In the genomic region with DNA sequence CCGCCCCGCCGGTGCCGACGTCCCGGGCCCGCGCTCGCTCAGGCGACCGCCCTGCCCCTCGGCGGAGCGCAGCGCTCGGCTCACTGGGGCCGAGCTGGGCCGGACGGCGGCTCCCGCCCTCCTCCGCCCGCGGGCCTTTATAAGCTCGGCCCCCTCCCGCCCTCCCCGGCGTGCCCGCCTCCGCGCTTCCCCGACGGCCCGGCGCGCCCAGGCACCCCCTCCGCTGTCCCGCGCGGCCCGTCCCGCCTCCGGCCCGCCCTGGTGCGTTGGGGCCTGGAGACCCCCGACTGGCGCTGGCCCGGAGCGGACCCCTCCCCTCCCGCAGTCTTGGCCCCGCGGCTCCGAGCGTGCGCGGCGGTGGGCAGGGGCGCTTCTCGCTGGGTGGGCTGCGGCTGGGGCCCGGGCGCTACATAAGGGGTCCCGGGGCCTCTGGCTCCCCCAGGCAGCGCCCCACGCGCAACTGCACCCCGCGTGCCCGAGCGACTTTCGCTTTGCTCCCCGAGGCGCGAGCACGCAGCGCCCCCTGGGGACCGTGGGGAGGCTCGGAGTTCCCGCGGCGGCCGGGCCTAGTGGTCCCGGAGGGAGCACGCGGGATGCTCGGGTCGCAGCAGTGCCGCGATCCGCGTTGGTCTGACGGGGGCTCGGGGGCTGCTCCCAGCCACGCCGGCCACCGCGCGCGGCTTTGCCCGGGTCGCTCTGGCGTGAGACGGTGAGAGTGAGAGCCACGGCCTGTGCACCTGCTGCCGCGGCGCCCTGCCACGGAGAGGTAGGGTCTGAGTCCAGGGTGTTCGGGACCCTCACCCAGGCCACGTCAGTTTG, we compare ENCODE assay signal across 1 cellular context.
TF ChIP-seq lines count a peak whose summit lies in the region.

A gene with protein sequence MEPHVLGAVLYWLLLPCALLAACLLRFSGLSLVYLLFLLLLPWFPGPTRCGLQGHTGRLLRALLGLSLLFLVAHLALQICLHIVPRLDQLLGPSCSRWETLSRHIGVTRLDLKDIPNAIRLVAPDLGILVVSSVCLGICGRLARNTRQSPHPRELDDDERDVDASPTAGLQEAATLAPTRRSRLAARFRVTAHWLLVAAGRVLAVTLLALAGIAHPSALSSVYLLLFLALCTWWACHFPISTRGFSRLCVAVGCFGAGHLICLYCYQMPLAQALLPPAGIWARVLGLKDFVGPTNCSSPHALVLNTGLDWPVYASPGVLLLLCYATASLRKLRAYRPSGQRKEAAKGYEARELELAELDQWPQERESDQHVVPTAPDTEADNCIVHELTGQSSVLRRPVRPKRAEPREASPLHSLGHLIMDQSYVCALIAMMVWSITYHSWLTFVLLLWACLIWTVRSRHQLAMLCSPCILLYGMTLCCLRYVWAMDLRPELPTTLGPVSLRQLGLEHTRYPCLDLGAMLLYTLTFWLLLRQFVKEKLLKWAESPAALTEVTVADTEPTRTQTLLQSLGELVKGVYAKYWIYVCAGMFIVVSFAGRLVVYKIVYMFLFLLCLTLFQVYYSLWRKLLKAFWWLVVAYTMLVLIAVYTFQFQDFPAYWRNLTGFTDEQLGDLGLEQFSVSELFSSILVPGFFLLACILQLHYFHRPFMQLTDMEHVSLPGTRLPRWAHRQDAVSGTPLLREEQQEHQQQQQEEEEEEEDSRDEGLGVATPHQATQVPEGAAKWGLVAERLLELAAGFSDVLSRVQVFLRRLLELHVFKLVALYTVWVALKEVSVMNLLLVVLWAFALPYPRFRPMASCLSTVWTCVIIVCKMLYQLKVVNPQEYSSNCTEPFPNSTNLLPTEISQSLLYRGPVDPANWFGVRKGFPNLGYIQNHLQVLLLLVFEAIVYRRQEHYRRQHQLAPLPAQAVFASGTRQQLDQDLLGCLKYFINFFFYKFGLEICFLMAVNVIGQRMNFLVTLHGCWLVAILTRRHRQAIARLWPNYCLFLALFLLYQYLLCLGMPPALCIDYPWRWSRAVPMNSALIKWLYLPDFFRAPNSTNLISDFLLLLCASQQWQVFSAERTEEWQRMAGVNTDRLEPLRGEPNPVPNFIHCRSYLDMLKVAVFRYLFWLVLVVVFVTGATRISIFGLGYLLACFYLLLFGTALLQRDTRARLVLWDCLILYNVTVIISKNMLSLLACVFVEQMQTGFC (N-terminal part only) (minus strand): TSS at position 115 of the 819 bp plus-strand sequence. CDS start 256 bp downstream, outside the sequence.

TF ChIP-seq in K562, 482 proteins besides CTCF, POLR2A, EP300 and RAD21 (continued from another document and continues in another):
- TF ChIP-seq, protein P1, sequence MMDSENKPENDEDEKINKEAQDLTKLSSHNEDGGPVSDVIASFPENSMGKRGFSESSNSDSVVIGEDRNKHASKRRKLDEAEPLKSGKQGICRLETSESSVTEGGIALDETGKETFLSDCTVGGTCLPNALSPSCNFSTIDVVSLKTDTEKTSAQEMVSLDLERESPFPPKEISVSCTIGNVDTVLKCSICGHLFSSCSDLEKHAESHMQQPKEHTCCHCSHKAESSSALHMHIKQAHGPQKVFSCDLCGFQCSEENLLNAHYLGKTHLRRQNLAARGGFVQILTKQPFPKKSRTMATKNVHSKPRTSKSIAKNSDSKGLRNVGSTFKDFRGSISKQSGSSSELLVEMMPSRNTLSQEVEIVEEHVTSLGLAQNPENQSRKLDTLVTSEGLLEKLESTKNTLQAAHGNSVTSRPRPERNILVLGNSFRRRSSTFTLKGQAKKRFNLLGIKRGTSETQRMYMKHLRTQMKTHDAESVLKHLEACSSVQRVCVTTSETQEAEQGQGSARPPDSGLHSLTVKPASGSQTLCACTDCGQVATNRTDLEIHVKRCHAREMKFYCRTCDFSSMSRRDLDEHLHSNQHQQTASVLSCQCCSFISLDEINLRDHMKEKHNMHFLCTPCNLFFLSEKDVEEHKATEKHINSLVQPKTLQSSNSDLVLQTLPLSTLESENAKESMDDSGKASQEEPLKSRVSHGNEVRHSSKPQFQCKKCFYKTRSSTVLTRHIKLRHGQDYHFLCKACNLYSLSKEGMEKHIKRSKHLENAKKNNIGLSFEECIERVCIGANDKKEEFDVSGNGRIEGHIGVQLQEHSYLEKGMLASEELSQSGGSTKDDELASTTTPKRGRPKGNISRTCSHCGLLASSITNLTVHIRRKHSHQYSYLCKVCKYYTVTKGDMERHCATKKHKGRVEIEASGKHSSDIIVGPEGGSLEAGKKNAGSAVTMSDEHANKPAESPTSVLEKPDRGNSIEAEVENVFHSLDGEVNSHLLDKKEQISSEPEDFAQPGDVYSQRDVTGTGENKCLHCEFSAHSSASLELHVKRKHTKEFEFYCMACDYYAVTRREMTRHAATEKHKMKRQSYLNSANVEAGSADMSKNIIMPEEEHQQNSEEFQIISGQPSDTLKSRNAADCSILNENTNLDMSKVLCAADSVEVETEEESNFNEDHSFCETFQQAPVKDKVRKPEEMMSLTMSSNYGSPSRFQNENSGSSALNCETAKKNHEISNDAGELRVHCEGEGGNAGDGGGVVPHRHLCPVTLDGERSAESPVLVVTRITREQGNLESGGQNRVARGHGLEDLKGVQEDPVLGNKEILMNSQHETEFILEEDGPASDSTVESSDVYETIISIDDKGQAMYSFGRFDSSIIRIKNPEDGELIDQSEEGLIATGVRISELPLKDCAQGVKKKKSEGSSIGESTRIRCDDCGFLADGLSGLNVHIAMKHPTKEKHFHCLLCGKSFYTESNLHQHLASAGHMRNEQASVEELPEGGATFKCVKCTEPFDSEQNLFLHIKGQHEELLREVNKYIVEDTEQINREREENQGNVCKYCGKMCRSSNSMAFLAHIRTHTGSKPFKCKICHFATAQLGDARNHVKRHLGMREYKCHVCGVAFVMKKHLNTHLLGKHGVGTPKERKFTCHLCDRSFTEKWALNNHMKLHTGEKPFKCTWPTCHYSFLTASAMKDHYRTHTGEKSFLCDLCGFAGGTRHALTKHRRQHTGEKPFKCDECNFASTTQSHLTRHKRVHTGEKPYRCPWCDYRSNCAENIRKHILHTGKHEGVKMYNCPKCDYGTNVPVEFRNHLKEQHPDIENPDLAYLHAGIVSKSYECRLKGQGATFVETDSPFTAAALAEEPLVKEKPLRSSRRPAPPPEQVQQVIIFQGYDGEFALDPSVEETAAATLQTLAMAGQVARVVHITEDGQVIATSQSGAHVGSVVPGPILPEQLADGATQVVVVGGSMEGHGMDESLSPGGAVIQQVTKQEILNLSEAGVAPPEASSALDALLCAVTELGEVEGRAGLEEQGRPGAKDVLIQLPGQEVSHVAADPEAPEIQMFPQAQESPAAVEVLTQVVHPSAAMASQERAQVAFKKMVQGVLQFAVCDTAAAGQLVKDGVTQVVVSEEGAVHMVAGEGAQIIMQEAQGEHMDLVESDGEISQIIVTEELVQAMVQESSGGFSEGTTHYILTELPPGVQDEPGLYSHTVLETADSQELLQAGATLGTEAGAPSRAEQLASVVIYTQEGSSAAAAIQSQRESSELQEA (IDR thresholded peaks at IDR 0.05; ENCODE audit: low read depth): no peak
- TF ChIP-seq ZNF263 (CRISPR knock-in tag; IDR thresholded peaks at IDR 0.05; ENCODE audit: borderline replicate concordance) (peak; percentile 92), YBX1 (IDR thresholded peaks at IDR 0.05) (no peak), ZKSCAN3 (CRISPR knock-in tag; IDR thresholded peaks at IDR 0.05) (no peak), FOXK2 (conservative IDR thresholded peaks at IDR 0.05 in 1 of 2, IDR thresholded peaks at IDR 0.05 in 1 of 2; ENCODE audit: low read depth in 2 of 2) (no peak), MCM7 (IDR thresholded peaks at IDR 0.05) (no peak), E2F3 (CRISPR knock-in tag; IDR thresholded peaks at IDR 0.05) (no peak; the same call in 1 of the 2 replicates), GABPA (tag; conservative IDR thresholded peaks at IDR 0.05; ENCODE audit: low read depth) (no peak), ELF4 (CRISPR knock-in tag; IDR thresholded peaks at IDR 0.05) (no peak), POLR2B (IDR thresholded peaks at IDR 0.05; ENCODE audit: low read depth, partially characterized antibody) (no peak), RBM25 (IDR thresholded peaks at IDR 0.05; ENCODE audit: low read depth, low read length, severe bottlenecking) (no peak), HOXB6 (CRISPR knock-in tag; IDR thresholded peaks at IDR 0.05; ENCODE audit: borderline replicate concordance) (no peak), HNRNPH1 (optimal IDR thresholded peaks at IDR 0.05; ENCODE audit: low read depth, low read length) (no peak), STAT5B (CRISPR knock-in tag; IDR thresholded peaks at IDR 0.05) (no peak), ZNF324 (CRISPR knock-in tag; IDR thresholded peaks at IDR 0.05) (no peak), RHOXF2B (CRISPR knock-in tag; conservative IDR thresholded peaks at IDR 0.05) (no peak), LEF1 (IDR thresholded peaks at IDR 0.05) (no peak; the same call in 1 of the 2 replicates), BMI1 (IDR thresholded peaks at IDR 0.05; ENCODE audit: low read length) (no peak), LARP7 (IDR thresholded peaks at IDR 0.05) (no peak), HLTF (IDR thresholded peaks at IDR 0.05) (no peak), THRAP3 (IDR thresholded peaks at IDR 0.05; ENCODE audit: borderline replicate concordance) (no peak), HNRNPL (IDR thresholded peaks at IDR 0.05; ENCODE audit: low read depth, low read length) (no peak), MTF1 (CRISPR knock-in tag; IDR thresholded peaks at IDR 0.05; ENCODE audit: borderline replicate concordance) (no peak), ZNF212 (CRISPR knock-in tag; IDR thresholded peaks at IDR 0.05) (no peak), RBM39 (optimal IDR thresholded peaks at IDR 0.05; ENCODE audit: low read depth, low read length) (no peak)
- TF ChIP-seq, protein P2, sequence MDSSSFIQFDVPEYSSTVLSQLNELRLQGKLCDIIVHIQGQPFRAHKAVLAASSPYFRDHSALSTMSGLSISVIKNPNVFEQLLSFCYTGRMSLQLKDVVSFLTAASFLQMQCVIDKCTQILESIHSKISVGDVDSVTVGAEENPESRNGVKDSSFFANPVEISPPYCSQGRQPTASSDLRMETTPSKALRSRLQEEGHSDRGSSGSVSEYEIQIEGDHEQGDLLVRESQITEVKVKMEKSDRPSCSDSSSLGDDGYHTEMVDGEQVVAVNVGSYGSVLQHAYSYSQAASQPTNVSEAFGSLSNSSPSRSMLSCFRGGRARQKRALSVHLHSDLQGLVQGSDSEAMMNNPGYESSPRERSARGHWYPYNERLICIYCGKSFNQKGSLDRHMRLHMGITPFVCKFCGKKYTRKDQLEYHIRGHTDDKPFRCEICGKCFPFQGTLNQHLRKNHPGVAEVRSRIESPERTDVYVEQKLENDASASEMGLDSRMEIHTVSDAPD (CRISPR knock-in tag; IDR thresholded peaks at IDR 0.05): no peak
- TF ChIP-seq, protein P3, sequence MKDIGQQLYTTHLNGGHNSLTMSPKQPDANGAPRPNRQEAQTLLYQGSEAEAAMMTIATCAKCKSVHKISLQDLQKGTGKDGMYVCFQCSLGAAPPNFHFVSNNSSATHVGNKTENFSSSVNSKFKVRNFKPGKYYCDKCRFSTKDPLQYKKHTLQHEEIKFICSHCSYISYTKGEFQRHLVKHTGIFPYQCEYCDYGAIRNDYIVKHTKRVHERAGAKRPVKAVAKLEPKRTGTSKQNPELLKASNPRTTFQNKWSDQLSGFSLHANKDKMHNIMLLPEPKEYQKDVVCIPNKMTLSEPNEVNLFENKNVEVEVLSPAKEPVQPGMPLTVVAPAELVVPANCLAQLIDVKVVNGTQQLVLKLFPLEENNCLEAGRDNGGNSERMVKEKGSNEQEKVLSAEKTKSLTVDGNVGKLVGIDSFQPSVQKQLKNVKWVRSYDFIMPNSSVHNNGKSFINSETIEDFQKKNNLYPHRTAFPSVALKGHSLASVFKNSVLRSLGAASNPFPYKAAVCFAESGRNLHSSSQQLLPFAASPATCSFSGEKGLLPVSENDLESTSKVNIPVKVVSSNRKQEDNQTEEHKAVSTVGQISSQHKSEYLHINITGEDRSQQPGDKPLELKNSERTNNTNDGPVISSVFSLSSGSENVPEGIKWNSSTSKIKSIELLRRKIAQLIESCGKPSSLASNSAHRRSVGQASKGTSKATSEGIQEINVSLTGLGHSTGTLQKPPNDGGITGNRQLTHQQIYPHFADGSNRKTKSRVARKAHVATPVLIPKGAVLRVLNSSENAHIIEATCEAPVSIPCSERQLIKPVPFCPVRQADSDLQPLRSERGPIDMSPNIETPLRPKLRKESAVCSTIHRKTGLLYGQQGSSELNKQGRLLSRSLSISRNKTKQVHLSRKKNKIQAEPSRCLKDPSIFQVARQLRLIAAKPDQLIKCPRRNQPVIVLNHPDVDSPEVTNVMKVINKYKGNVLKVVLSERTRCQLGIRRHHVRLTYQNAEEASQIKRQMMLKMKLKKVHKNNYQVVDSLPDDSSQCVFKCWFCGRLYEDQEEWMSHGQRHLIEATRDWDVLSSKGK (CRISPR knock-in tag; IDR thresholded peaks at IDR 0.05): no peak
- TF ChIP-seq, protein P4, sequence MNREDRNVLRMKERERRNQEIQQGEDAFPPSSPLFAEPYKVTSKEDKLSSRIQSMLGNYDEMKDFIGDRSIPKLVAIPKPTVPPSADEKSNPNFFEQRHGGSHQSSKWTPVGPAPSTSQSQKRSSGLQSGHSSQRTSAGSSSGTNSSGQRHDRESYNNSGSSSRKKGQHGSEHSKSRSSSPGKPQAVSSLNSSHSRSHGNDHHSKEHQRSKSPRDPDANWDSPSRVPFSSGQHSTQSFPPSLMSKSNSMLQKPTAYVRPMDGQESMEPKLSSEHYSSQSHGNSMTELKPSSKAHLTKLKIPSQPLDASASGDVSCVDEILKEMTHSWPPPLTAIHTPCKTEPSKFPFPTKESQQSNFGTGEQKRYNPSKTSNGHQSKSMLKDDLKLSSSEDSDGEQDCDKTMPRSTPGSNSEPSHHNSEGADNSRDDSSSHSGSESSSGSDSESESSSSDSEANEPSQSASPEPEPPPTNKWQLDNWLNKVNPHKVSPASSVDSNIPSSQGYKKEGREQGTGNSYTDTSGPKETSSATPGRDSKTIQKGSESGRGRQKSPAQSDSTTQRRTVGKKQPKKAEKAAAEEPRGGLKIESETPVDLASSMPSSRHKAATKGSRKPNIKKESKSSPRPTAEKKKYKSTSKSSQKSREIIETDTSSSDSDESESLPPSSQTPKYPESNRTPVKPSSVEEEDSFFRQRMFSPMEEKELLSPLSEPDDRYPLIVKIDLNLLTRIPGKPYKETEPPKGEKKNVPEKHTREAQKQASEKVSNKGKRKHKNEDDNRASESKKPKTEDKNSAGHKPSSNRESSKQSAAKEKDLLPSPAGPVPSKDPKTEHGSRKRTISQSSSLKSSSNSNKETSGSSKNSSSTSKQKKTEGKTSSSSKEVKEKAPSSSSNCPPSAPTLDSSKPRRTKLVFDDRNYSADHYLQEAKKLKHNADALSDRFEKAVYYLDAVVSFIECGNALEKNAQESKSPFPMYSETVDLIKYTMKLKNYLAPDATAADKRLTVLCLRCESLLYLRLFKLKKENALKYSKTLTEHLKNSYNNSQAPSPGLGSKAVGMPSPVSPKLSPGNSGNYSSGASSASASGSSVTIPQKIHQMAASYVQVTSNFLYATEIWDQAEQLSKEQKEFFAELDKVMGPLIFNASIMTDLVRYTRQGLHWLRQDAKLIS (CRISPR knock-in tag; IDR thresholded peaks at IDR 0.05): peak; percentile 89; the same call in 1 of the 2 replicates
- TF ChIP-seq, protein P5, sequence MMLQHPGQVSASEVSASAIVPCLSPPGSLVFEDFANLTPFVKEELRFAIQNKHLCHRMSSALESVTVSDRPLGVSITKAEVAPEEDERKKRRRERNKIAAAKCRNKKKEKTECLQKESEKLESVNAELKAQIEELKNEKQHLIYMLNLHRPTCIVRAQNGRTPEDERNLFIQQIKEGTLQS (IDR thresholded peaks at IDR 0.05): no peak
- TF ChIP-seq, protein P5 (CRISPR knock-in tag; conservative IDR thresholded peaks at IDR 0.05): no peak; the same call in none of the 2 replicates
